ENCODE assay signal across 18 cellular contexts in the genomic region with DNA sequence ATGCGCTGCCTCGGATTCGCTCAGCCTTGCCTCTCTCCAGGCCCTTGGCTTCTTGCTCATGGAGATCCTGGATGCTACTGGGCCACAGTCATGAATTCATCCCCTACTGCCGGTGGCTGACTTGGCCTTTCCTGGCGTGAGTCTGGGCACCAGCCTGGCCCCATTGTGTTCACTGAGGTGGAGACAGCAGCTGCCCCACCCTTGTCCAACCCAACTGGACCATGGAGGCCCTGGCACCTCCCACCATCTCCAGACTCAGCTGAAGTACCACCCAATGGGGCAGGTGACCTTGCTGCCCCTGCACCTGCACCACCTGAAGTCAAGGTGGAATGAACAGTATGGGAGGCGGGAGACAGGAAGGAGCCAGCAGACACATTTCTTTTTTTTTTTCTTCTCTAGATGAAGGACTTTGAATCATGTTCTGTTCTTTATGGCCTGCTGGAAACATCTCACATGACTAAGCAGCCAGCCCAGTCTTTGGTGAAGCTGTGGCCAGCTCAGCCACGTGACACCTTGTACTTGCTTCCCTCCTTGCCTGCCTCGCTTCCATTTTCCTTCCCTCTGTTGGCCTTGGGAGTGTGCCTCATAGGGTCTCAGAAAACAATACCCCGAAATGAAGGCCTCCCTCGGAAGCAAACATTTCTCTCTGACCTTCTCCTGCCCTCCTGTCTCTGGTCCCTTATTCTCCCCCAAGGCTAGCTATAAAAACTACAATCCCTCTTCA. TPM values are rescaled to one million over a fixed set of nuclear protein-coding genes. Genes with fewer than 3 reads are reported as not detected.
DNase-seq lines count a peak whose midpoint lies in the region; ATAC-seq and TF ChIP-seq lines count a peak whose summit lies in the region.
"Had no signal": no experiment of that assay in that cellular context is flagged by ENCODE, and none has a peak within 500 bp of the region (broad histone marks: within the 10 kb centered on the region; RNA-seq: fewer than 3 reads in every experiment).

No MANE protein-coding gene starts in this region.

- no peak for TF ChIP-seq CTCF in Peyer's patch (IDR thresholded peaks at IDR 0.05)
- TF ChIP-seq CTCF in psoas muscle (IDR thresholded peaks at IDR 0.05), result no peak
- TF ChIP-seq CTCF in GM10248 (IDR thresholded peaks at IDR 0.05; ENCODE audit: control extremely low read depth, extremely low read depth, low read depth, missing control alignments), result no peak
- TF ChIP-seq CTCF in body of pancreas (IDR thresholded peaks at IDR 0.05), result no peak
- no peak for TF ChIP-seq CTCF in esophagus squamous epithelium (IDR thresholded peaks at IDR 0.05)

- POLR2A ChIA-PET in GM10248 (lab: Yijun Ruan, JAX), result no interaction called here

- TF ChIP-seq POLR2A in Peyer's patch (IDR thresholded peaks at IDR 0.05) (no peak), body of pancreas (IDR thresholded peaks at IDR 0.05) (peak in 1 of 3 donors; percentile 7), esophagus squamous epithelium (IDR thresholded peaks at IDR 0.05) (no peak)

- H3K27me3 ChIP-seq in Peyer's patch (peaks cover 0 to 16% of the 10 kb centered on the region in 2 donors), psoas muscle (ENCODE audit: insufficient read depth in 3 of 3, low read length in 2 of 3) (peaks cover 0 to 8% (median 0%) of the 10 kb centered on the region in 3 donors), body of pancreas (no peaks in the 10 kb centered on the region), esophagus squamous epithelium (peaks cover 9 to 100% (median 18%) of the 10 kb centered on the region in 4 donors)

- H3K36me3 ChIP-seq in Peyer's patch (no peaks in the 10 kb centered on the region), psoas muscle (ENCODE audit: insufficient read depth in 1 of 2, low read depth in 1 of 2) (peaks cover 6 to 40% of the 10 kb centered on the region in 2 donors), body of pancreas (replicated peaks in 1 of 2; ENCODE audit: insufficient read depth in 1 of 2, low read depth in 2 of 2) (no peaks in the 10 kb centered on the region), esophagus squamous epithelium (no peaks in the 10 kb centered on the region)
- H3K36me3 ChIP-seq: stomach had no signal

- H3K9me3 ChIP-seq in Peyer's patch (no peaks in the 10 kb centered on the region), psoas muscle (no peaks in the 10 kb centered on the region), body of pancreas (no peaks in the 10 kb centered on the region), esophagus squamous epithelium (no peaks in the 10 kb centered on the region)
- H3K9me3 ChIP-seq: stomach had no signal

- H3K4me1 ChIP-seq in Peyer's patch (peaks cover 0 to 36% (median 6%) of the 10 kb centered on the region in 4 donors), psoas muscle (peaks cover 14% of the 10 kb centered on the region), body of pancreas (peaks cover 33% of the 10 kb centered on the region), esophagus squamous epithelium (peaks cover 7 to 18% (median 16%) of the 10 kb centered on the region in 3 donors)

- H3K4me3 ChIP-seq in Peyer's patch (no peak overlapping the region), psoas muscle (no peak overlapping the region), body of pancreas (no peak overlapping the region), esophagus squamous epithelium (no peak overlapping the region)
- H3K4me3 ChIP-seq: stomach had no signal

- CTCF ChIA-PET in GM10248 (lab: Yijun Ruan, JAX), result no interaction called here

- DNase-seq in EL (peak; percentile 20), Peyer's patch (peak in 2 of 3 donors; percentile 67 to 84), left cardiac atrium (no peak), psoas muscle (peak; percentile 41 to 90), GM10248 (ENCODE audit: extremely low spot score) (no peak), body of pancreas (no peak), COR-L47 (lab: John Stamatoyannopoulos, UW) (no peak), esophagus squamous epithelium (lab: John Stamatoyannopoulos, UW) (no peak)
- DNase-seq: activated CD4-positive, alpha-beta T cell treated with anti-CD3 and anti-CD28 coated beads, Interleukin-2, amount 50 U/mL, for 4 hours; activated T-cell treated with anti-CD3 and anti-CD28 coated beads, Interleukin-2, amount 50 U/mL, for 4 hours; Calu3; GF-D8; NCI-H1930; stomach had no signal

- peak overlapping the region in 2 of 4 donors; percentile 60 to 77 for H3K27ac ChIP-seq in Peyer's patch
- peak overlapping the region; percentile 88 for H3K27ac ChIP-seq in psoas muscle
- no peak overlapping the region for H3K27ac ChIP-seq in body of pancreas
- H3K27ac ChIP-seq in esophagus squamous epithelium, result no peak overlapping the region
- H3K27ac ChIP-seq: stomach had no signal

- ATAC-seq in left cardiac atrium, result peak; percentile 27 to 40
- ATAC-seq in psoas muscle, result peak; percentile 21 to 71 (median 53)
- no peak for ATAC-seq in body of pancreas
- ATAC-seq: activated T-cell treated with anti-CD3 and anti-CD28 coated beads, Interleukin-2, amount 50 U/mL, for 4 hours; SK-N-SH treated with all-trans-retinoic acid at 6 μM for 48 hours had no signal

- intact Hi-C loops in left cardiac atrium (cut with DNase I) (no loop called here), psoas muscle (cut with DNase I) (no loop called here), body of pancreas (cut with DNase I) (no loop called here), esophagus squamous epithelium (cut with DNase I) (no loop called here)

- WGBS in psoas muscle, 3 donors, result 32 to 57% (median 34%) methylated on average over 10 of the region's 10 CpGs
- 79 to 81% methylated on average over 10 of the region's 10 CpGs for WGBS in body of pancreas, 2 donors
- WGBS in esophagus squamous epithelium, 2 donors, result 59 to 75% methylated on average over 8 to 10 of the region's 10 CpGs

RNA-seq across cellular contexts. Expression of gene SLC30A2, which starts 3.8 kb away (rescaled TPM):
- 10 to 100 TPM in 1 of 4 donors, 1 to 10 TPM in 1, under 1 TPM in 1, not detected in 1; 0.18 to 13.2 (median 1.7) TPM for total RNA-seq in Peyer's patch
- 1 to 10 TPM in 1 of 2 donors, under 1 TPM in 1; 0.32 to 1.0 TPM for total RNA-seq in left cardiac atrium
- 1 to 10 TPM in 3 of 4 donors, under 1 TPM in 1; 0.32 to 7.8 (median 4.2) TPM for total RNA-seq in psoas muscle
- polyA plus RNA-seq in psoas muscle, result 1 to 10 TPM in 1 of 3 donors, under 1 TPM in 2; 0.21 to 1.2 (median 0.70) TPM
- total RNA-seq in body of pancreas, result 10 to 100 TPM; 44.5 to 64.6 TPM
- not detected for total RNA-seq in esophagus squamous epithelium
- total RNA-seq: activated T-cell treated with anti-CD3 and anti-CD28 coated beads, Interleukin-2, amount 50 U/mL, for 4 hours; Calu3; fibroblast of lung; NCI-H460; posterior vena cava had no signal
- polyA plus RNA-seq: fibroblast of lung had no signal

RNA-seq across cellular contexts. Expression of gene TRIM63, which starts 17.7 kb away (rescaled TPM):
- total RNA-seq in Peyer's patch (under 1 TPM in 2 of 4 donors, not detected in 2; 0.53 to 0.95 TPM), left cardiac atrium (100 to 1,000 TPM; 101 to 219 TPM), psoas muscle (1,000 to 10,000 TPM in 1 of 4 donors, 100 to 1,000 TPM in 2, 10 to 100 TPM in 1; 74.2 to 2,937 (median 350) TPM), body of pancreas (not detected), esophagus squamous epithelium (1 to 10 TPM in 1 of 4 donors, under 1 TPM in 1, not detected in 2; 0.23 to 1.7 TPM)
- 1,000 to 10,000 TPM in 2 of 3 donors, 100 to 1,000 TPM in 1; 369 to 2,799 (median 1,951) TPM for polyA plus RNA-seq in psoas muscle
- total RNA-seq: activated T-cell treated with anti-CD3 and anti-CD28 coated beads, Interleukin-2, amount 50 U/mL, for 4 hours; Calu3; fibroblast of lung; NCI-H460 had no signal
- polyA plus RNA-seq: fibroblast of lung had no signal

RNA-seq across cellular contexts. Expression of gene EXTL1, which starts 28.1 kb away (rescaled TPM):
- not detected for total RNA-seq in Peyer's patch
- 1 to 10 TPM; 1.3 to 3.2 TPM for total RNA-seq in left cardiac atrium
- total RNA-seq in psoas muscle, result 1 to 10 TPM in 3 of 4 donors, under 1 TPM in 1; 0.39 to 4.6 (median 2.1) TPM
- 1 to 10 TPM in 1 of 3 donors, under 1 TPM in 2; 0.61 to 1.1 (median 0.90) TPM for polyA plus RNA-seq in psoas muscle
- not detected for total RNA-seq in body of pancreas
- not detected for total RNA-seq in esophagus squamous epithelium
- total RNA-seq: activated T-cell treated with anti-CD3 and anti-CD28 coated beads, Interleukin-2, amount 50 U/mL, for 4 hours; Calu3 had no signal

RNA-seq across cellular contexts. Expression of gene PAFAH2, which starts 51.8 kb away (rescaled TPM):
- total RNA-seq in Peyer's patch (10 to 100 TPM; 15.7 to 57.8 (median 48.4) TPM), left cardiac atrium (1 to 10 TPM; 5.5 to 6.8 TPM), psoas muscle (10 to 100 TPM in 3 of 4 donors, 1 to 10 TPM in 1; 5.5 to 15.8 (median 13.3) TPM), body of pancreas (10 to 100 TPM; 14.8 to 46.4 TPM), esophagus squamous epithelium (10 to 100 TPM in 3 of 4 donors, 1 to 10 TPM in 1; 8.3 to 17.2 (median 11.7) TPM)
- polyA plus RNA-seq in psoas muscle, result 10 to 100 TPM in 1 of 3 donors, 1 to 10 TPM in 2; 5.1 to 30.1 (median 8.8) TPM

Comparison
In these comparisons a context has a peak if more than half of its experiments do, and no peak if none do; other contexts are left out.
1. DNase-seq: peak in EL (single experiment), Peyer's patch (2 of 3) and psoas muscle (2 of 2); none in left cardiac atrium (single experiment), GM10248 (single experiment), body of pancreas (0 of 4), COR-L47 (single experiment) and esophagus squamous epithelium (single experiment).
2. RNA of gene TRIM63, which starts 17.7 kb away (total RNA-seq): 74.2 to 2,937 TPM in psoas muscle and 101 to 219 TPM in left cardiac atrium; 0.53 to 0.95 TPM in Peyer's patch, 0.23 to 1.7 TPM in esophagus squamous epithelium and not detected in body of pancreas; every median in the first group is over 10 times any median in the second.